In the genomic region with DNA sequence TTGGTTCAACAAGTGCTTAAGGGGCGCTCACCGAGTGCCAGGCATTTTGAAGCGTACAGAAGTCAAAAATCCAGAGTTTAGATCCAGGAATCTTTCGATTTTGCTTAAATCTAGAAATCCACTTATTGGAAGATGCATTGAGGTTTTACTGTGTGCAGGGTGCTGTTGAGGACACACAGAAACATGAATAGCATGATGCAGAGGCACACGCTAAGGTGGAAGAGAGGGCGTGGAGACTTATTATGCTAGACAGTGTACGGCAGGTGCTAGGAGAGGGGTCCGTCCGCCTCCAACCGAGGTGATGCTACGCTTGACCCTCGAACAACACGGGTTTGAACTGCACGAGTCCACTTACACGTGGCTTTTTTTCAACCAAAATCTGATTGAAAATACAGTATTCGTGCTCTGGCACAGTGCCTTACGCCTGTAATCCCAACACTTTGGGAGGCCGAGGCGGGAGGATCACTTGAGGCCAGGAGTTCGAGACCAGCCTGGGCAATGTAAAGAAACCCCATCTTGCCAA, we compare ENCODE assay signal across 8 cellular contexts. TPM values are rescaled to one million over a fixed set of nuclear protein-coding genes. Genes with fewer than 3 reads are reported as not detected.
DNase-seq lines count a peak whose midpoint lies in the region; ATAC-seq lines count a peak whose summit lies in the region.

No MANE protein-coding gene starts in this region.

- peak overlapping the region; percentile 71 for H3K4me3 ChIP-seq in HUES48 (ENCODE audit: low read depth, low read length)
- peak overlapping the region; percentile 66 for H3K4me3 ChIP-seq in iPS-15b (ENCODE audit: low read depth, low read length)

- H3K9me3 ChIP-seq in HUES48 (ENCODE audit: control insufficient read depth, insufficient read depth, low read length) (no peaks in the 10 kb centered on the region), iPS-15b (ENCODE audit: control insufficient read depth, insufficient read depth, low read length) (no peaks in the 10 kb centered on the region)

- H3K27ac ChIP-seq in HUES48 (ENCODE audit: low read depth, low read length), result no peak overlapping the region

- peaks cover 17% of the 10 kb centered on the region for H3K4me1 Mint-ChIP-seq in activated naive CD8-positive, alpha-beta T cell (ENCODE audit: low read depth)
- peaks cover 18 to 34% of the 10 kb centered on the region in 2 donors for H3K4me1 Mint-ChIP-seq in stimulated activated naive B cell treated with anti-CD40 and anti-IgM and Interleukin-4, amounts not matched to agents 10 μg/mL and 1 μg/mL and 100 μg/mL, for 72 hours

- H3K4me1 ChIP-seq in HUES48 (ENCODE audit: control insufficient read depth, insufficient read depth, low read length) (peaks cover 34% of the 10 kb centered on the region), iPS-15b (ENCODE audit: control insufficient read depth, insufficient read depth, low read length) (peaks cover 15% of the 10 kb centered on the region)

- H3K27me3 Mint-ChIP-seq in activated naive CD8-positive, alpha-beta T cell, result peaks cover 47% of the 10 kb centered on the region
- H3K27me3 Mint-ChIP-seq in stimulated activated naive B cell treated with anti-CD40 and anti-IgM and Interleukin-4, amounts not matched to agents 10 μg/mL and 1 μg/mL and 100 μg/mL, for 72 hours, result peaks cover 10 to 17% of the 10 kb centered on the region in 2 donors

- H3K4me3 Mint-ChIP-seq in activated naive CD8-positive, alpha-beta T cell, result peak overlapping the region; percentile 93
- H3K4me3 Mint-ChIP-seq in stimulated activated naive B cell treated with anti-CD40 and anti-IgM and Interleukin-4, amounts not matched to agents 10 μg/mL and 1 μg/mL and 100 μg/mL, for 72 hours, result peak overlapping the region; percentile 88 to 89

- H3K9me3 Mint-ChIP-seq in activated naive CD8-positive, alpha-beta T cell (ENCODE audit: low read depth), result no peaks in the 10 kb centered on the region
- H3K9me3 Mint-ChIP-seq in stimulated activated naive B cell treated with anti-CD40 and anti-IgM and Interleukin-4, amounts not matched to agents 10 μg/mL and 1 μg/mL and 100 μg/mL, for 72 hours, result no peaks in the 10 kb centered on the region

- no peaks in the 10 kb centered on the region for H3K36me3 Mint-ChIP-seq in activated naive CD8-positive, alpha-beta T cell
- peaks cover 0 to 3% of the 10 kb centered on the region in 2 donors for H3K36me3 Mint-ChIP-seq in stimulated activated naive B cell treated with anti-CD40 and anti-IgM and Interleukin-4, amounts not matched to agents 10 μg/mL and 1 μg/mL and 100 μg/mL, for 72 hours

- peaks cover 3% of the 10 kb centered on the region; the same call in 1 of the 2 replicates for H3K36me3 ChIP-seq in HUES48 (ENCODE audit: control insufficient read depth, insufficient read depth, low read length)
- H3K36me3 ChIP-seq in iPS-15b (ENCODE audit: control insufficient read depth, insufficient read depth, low read length), result no peaks in the 10 kb centered on the region

- H3K9ac ChIP-seq in HUES48 (ENCODE audit: low read depth, low read length) (peak overlapping the region; percentile 79; the same call in 1 of the 2 replicates), iPS-15b (ENCODE audit: low read depth, low read length) (peak overlapping the region; percentile 28)

- H3K27me3 ChIP-seq in HUES48 (ENCODE audit: control insufficient read depth, insufficient read depth, low read length) (peaks cover 5% of the 10 kb centered on the region), iPS-15b (ENCODE audit: control insufficient read depth, insufficient read depth, low read length) (peaks cover 8% of the 10 kb centered on the region)

- no peak for ATAC-seq in stimulated activated naive B cell treated with anti-CD40 and anti-IgM and Interleukin-4, amounts not matched to agents 10 μg/mL and 1 μg/mL and 100 μg/mL, for 72 hours (replicated peaks)
- ATAC-seq in HG03442 (IDR thresholded peaks at IDR 0.05; ENCODE audit: unreplicated experiment), result no peak

- DNase-seq in stimulated activated naive B cell treated with anti-CD40 and anti-IgM and Interleukin-4, amounts not matched to agents 10 μg/mL and 1 μg/mL and 100 μg/mL, for 72 hours, result no peak
- no peak for DNase-seq in ecto neural progenitor cell (ENCODE audit: low spot score)
- DNase-seq in mucosa of gallbladder (ENCODE audit: low spot score), result no peak
- no peak for DNase-seq in NCI-H226

- H3K27ac Mint-ChIP-seq in activated naive CD8-positive, alpha-beta T cell, result no peak overlapping the region
- peak overlapping the region; percentile 14 for H3K27ac Mint-ChIP-seq in stimulated activated naive B cell treated with anti-CD40 and anti-IgM and Interleukin-4, amounts not matched to agents 10 μg/mL and 1 μg/mL and 100 μg/mL, for 72 hours

RNA-seq across cellular contexts. Expression of a gene that starts 1.0 kb away (rescaled TPM):
- 43.0 TPM for total RNA-seq in mucosa of gallbladder
